In the genomic region with DNA sequence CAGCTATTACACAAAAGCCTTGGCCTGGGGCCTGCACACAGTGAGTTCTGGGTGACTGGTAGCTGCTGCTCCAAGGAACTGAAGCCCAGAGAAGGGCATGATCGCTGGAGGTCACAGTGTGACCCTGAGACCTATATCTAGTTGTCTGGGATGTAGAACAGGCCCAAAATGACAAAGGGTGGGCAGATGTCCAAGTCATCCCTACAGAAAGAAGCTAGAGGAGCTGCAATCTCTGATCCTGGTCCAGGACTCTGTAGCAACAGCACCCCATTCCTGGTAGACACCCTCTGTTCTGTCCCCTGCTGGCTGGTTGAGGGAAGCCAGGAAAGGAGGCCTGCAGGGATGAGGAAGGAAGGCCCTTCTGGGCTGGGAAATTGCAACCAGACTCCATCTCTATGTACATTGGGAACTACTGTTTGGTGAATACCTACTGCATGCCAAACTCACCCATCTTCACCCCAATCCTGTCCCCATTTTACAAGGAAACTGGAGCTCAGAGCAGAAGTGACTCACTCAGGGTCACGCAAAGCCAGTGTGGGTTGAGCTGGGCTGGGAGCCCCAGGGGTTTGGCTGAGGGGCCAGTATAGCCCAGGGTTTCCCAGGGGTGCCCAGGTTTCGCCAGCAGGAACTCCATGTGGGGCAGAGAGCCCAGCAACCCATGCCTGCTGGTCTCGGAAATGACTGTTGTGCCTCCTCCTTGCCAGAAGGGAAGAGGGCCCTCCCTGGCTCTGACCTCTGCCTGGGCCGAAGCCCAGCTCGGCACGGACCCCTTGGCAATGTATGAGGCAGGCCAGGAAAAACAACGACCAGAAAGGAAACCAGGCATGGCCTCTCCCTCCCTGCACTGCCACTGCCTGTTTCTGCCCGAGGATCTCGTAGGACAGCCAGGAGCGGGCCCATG, we compare ENCODE assay signal across 10 cellular contexts. TPM values are rescaled to one million over a fixed set of nuclear protein-coding genes. Genes with fewer than 3 reads are reported as not detected.
DNase-seq lines count a peak whose midpoint lies in the region; TF ChIP-seq lines count a peak whose summit lies in the region.
"Had no signal": no experiment of that assay in that cellular context is flagged by ENCODE, and none has a peak within 500 bp of the region (broad histone marks: within the 10 kb centered on the region; RNA-seq: fewer than 3 reads in every experiment).

No MANE protein-coding gene starts in this region.

- TF ChIP-seq CTCF in liver (IDR thresholded peaks at IDR 0.05; ENCODE audit: low read depth, low read length, missing input control) (no peak), tibial nerve (IDR thresholded peaks at IDR 0.05) (peak; percentile 15 to 45 (median 27))

- no peak overlapping the region for H3K9ac ChIP-seq in liver (ENCODE audit: low read depth in 1 of 2, low read length in 2 of 2)

- TF ChIP-seq POLR2A in tibial nerve (IDR thresholded peaks at IDR 0.05): no peak

- H3K36me3 ChIP-seq in liver (ENCODE audit: control insufficient read depth in 4 of 4, insufficient read depth in 3 of 4, low read depth in 1 of 4, low read length in 3 of 4) (peaks cover 0 to 5% (median 2%) of the 10 kb centered on the region in 4 donors), tibial nerve (peaks cover 0 to 19% (median 0%) of the 10 kb centered on the region in 3 donors)
- H3K36me3 ChIP-seq: neutrophil had no signal

- peak; percentile 79 for DNase-seq in cerebellum (ENCODE audit: low spot score)
- peak in 1 of 2 donors; percentile 23 for DNase-seq in tibial nerve (ENCODE audit: low spot score in 2 of 2)
- DNase-seq in NCI-H1105 treated with DMSO at 0.1 percent for 48 hours (lab: John Stamatoyannopoulos, UW): no peak
- no peak for DNase-seq in COLO829 (ENCODE audit: low spot score)
- DNase-seq in mesenteric fat pad (ENCODE audit: low spot score): no peak
- DNase-seq: activated effector memory CD4-positive, alpha-beta T cell treated with Interleukin-2 at 50 U/mL for 16 hours; NCI-H510A had no signal

- TF ChIP-seq RAD21 in Ishikawa (IDR thresholded peaks at IDR 0.05; ENCODE audit: low read depth) (peak; percentile 32; the same call in 1 of the 2 replicates), liver (IDR thresholded peaks at IDR 0.05) (peak in 1 of 2 donors; percentile 11)

- no peak overlapping the region for H3K4me3 ChIP-seq in liver (ENCODE audit: low read depth in 1 of 3, low read length in 3 of 3)
- H3K4me3 ChIP-seq in tibial nerve: no peak overlapping the region

- TF ChIP-seq EP300 in Ishikawa (IDR thresholded peaks at IDR 0.05; ENCODE audit: borderline replicate concordance) (no peak), tibial nerve (IDR thresholded peaks at IDR 0.05) (peak in 1 of 2 donors; percentile 61)

- H3K27me3 ChIP-seq in liver (ENCODE audit: control insufficient read depth in 4 of 4, insufficient read depth in 4 of 4, low read length in 3 of 4) (peaks cover 0 to 2% (median 0%) of the 10 kb centered on the region in 4 donors), tibial nerve (no peaks in the 10 kb centered on the region)
- H3K27me3 ChIP-seq: neutrophil had no signal

- H3K9me3 ChIP-seq in liver (ENCODE audit: control insufficient read depth in 4 of 4, low read length in 3 of 4): no peaks in the 10 kb centered on the region
- no peaks in the 10 kb centered on the region for H3K9me3 ChIP-seq in tibial nerve
- H3K9me3 ChIP-seq: neutrophil had no signal

- peaks cover 1 to 12% (median 3%) of the 10 kb centered on the region in 4 donors for H3K4me1 ChIP-seq in liver (ENCODE audit: control insufficient read depth in 4 of 4, insufficient read depth in 4 of 4, low read length in 3 of 4)
- peaks cover 8 to 79% (median 52%) of the 10 kb centered on the region in 4 donors for H3K4me1 ChIP-seq in tibial nerve

- 78% methylated on average over 11 of the region's 11 CpGs for WGBS in liver
- 33 to 37% methylated on average over 6 to 9 of the region's 11 CpGs for WGBS in tibial nerve, 2 donors

- H3K27ac ChIP-seq in liver (ENCODE audit: low read depth in 1 of 2, low read length in 2 of 2): peak overlapping the region; percentile 31 to 50
- peak overlapping the region in 3 of 4 donors; percentile 83 to 97 (median 95) for H3K27ac ChIP-seq in tibial nerve
- H3K27ac ChIP-seq: neutrophil had no signal

TF ChIP-seq in Ishikawa, 13 proteins besides CTCF, POLR2A, EP300 and RAD21 (continues in another document):
- TF ChIP-seq ZBTB7A (IDR thresholded peaks at IDR 0.05; ENCODE audit: low read depth) (no peak), EGR1 (IDR thresholded peaks at IDR 0.05) (no peak), YY1 (IDR thresholded peaks at IDR 0.05; ENCODE audit: low read depth) (no peak), FOXM1 (IDR thresholded peaks at IDR 0.05; ENCODE audit: borderline replicate concordance, low read depth) (no peak), TEAD4 (IDR thresholded peaks at IDR 0.05) (no peak), TCF12 (IDR thresholded peaks at IDR 0.05; ENCODE audit: low read depth) (no peak), CEBPB (IDR thresholded peaks at IDR 0.05) (no peak), CREB1 (IDR thresholded peaks at IDR 0.05; ENCODE audit: low read depth) (no peak)
- TF ChIP-seq, protein P1, sequence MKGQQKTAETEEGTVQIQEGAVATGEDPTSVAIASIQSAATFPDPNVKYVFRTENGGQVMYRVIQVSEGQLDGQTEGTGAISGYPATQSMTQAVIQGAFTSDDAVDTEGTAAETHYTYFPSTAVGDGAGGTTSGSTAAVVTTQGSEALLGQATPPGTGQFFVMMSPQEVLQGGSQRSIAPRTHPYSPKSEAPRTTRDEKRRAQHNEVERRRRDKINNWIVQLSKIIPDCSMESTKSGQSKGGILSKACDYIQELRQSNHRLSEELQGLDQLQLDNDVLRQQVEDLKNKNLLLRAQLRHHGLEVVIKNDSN (IDR thresholded peaks at IDR 0.05): no peak

TF ChIP-seq in liver, 16 proteins besides CTCF, POLR2A, EP300 and RAD21:
- TF ChIP-seq, protein P2, sequence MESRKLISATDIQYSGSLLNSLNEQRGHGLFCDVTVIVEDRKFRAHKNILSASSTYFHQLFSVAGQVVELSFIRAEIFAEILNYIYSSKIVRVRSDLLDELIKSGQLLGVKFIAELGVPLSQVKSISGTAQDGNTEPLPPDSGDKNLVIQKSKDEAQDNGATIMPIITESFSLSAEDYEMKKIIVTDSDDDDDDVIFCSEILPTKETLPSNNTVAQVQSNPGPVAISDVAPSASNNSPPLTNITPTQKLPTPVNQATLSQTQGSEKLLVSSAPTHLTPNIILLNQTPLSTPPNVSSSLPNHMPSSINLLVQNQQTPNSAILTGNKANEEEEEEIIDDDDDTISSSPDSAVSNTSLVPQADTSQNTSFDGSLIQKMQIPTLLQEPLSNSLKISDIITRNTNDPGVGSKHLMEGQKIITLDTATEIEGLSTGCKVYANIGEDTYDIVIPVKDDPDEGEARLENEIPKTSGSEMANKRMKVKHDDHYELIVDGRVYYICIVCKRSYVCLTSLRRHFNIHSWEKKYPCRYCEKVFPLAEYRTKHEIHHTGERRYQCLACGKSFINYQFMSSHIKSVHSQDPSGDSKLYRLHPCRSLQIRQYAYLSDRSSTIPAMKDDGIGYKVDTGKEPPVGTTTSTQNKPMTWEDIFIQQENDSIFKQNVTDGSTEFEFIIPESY (IDR thresholded peaks at IDR 0.05): no peak
- TF ChIP-seq HNF4G (IDR thresholded peaks at IDR 0.05): no peak
- TF ChIP-seq, protein P3, sequence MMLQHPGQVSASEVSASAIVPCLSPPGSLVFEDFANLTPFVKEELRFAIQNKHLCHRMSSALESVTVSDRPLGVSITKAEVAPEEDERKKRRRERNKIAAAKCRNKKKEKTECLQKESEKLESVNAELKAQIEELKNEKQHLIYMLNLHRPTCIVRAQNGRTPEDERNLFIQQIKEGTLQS (IDR thresholded peaks at IDR 0.05): no peak
- no peak for TF ChIP-seq FOXA2 (IDR thresholded peaks at IDR 0.05)
- no peak for TF ChIP-seq JUND (IDR thresholded peaks at IDR 0.05)
- peak; percentile 9 for TF ChIP-seq SP1 (IDR thresholded peaks at IDR 0.05)
- TF ChIP-seq RXRA (IDR thresholded peaks at IDR 0.05): no peak
- TF ChIP-seq HNF4A (conservative IDR thresholded peaks at IDR 0.05): no peak
- TF ChIP-seq TAF1 (conservative IDR thresholded peaks at IDR 0.05): no peak
- TF ChIP-seq YY1 (IDR thresholded peaks at IDR 0.05): no peak
- peak; percentile 76 for TF ChIP-seq NR2F2 (IDR thresholded peaks at IDR 0.05)
- TF ChIP-seq FOXA1 (IDR thresholded peaks at IDR 0.05): no peak

RNA-seq across cellular contexts. Expression of a gene that starts 44.9 kb away (rescaled TPM):
- total RNA-seq in cerebellum: 0.54 TPM
- under 1 TPM in 1 of 2 donors, not detected in 1; 0.33 TPM for total RNA-seq in liver
- polyA plus RNA-seq in liver: under 1 TPM; 0.05 to 0.08 TPM
- not detected for total RNA-seq in tibial nerve
- not detected for total RNA-seq in mesenteric fat pad

RNA-seq across cellular contexts. Expression of a gene that starts 57.5 kb away (rescaled TPM):
- 10.2 TPM for total RNA-seq in cerebellum
- total RNA-seq in liver: 10 to 100 TPM in 1 of 2 donors, 1 to 10 TPM in 1; 6.2 to 14.6 TPM
- 1 to 10 TPM; 3.5 to 4.0 TPM for polyA plus RNA-seq in liver
- 10 to 100 TPM in 2 of 4 donors, 1 to 10 TPM in 2; 5.4 to 14.9 (median 8.6) TPM for total RNA-seq in tibial nerve
- 6.4 TPM for total RNA-seq in mesenteric fat pad
